Comparison of ENCODE assay signal across 1 cellular context in genomic region chr16:69761983-69762842, GRCh38.
A peak's percentile ranks its signal among the peaks of the same experiment; 100 is the strongest.
TF ChIP-seq lines count a peak whose summit lies in the region.

Gene WWP2 (plus strand): TSS chr16:69762332. CDS start chr16:69787011, 24,679 bp downstream.

TF ChIP-seq in HepG2, 621 proteins besides CTCF, POLR2A, EP300 and RAD21 (continued from another document and continues in another):
- TF ChIP-seq ZBTB39 (CRISPR knock-in tag; IDR thresholded peaks at IDR 0.05): no peak
- no peak for TF ChIP-seq RFX5 (IDR thresholded peaks at IDR 0.05; ENCODE audit: low read depth, low read length)
- TF ChIP-seq KLF16 (CRISPR knock-in tag; IDR thresholded peaks at IDR 0.05): peak in 1 of 2 experiments; percentile 77; a peak in 2 of 4 replicates
- TF ChIP-seq ZNF710 (CRISPR knock-in tag; IDR thresholded peaks at IDR 0.05; ENCODE audit: borderline replicate concordance): no peak
- TF ChIP-seq SP4 (CRISPR knock-in tag; IDR thresholded peaks at IDR 0.05): peak; percentile 74
- peak; percentile 78; the same call in 1 of the 2 replicates for TF ChIP-seq KDM5A (IDR thresholded peaks at IDR 0.05; ENCODE audit: borderline replicate concordance, low read length)
- peak; percentile 54; the same call in 1 of the 2 replicates for TF ChIP-seq ZMYM4 (CRISPR knock-in tag; IDR thresholded peaks at IDR 0.05)
- peak; percentile 21; the same call in 1 of the 2 replicates for TF ChIP-seq ZNF34 (CRISPR knock-in tag; IDR thresholded peaks at IDR 0.05; ENCODE audit: borderline replicate concordance)
- TF ChIP-seq, protein P1, sequence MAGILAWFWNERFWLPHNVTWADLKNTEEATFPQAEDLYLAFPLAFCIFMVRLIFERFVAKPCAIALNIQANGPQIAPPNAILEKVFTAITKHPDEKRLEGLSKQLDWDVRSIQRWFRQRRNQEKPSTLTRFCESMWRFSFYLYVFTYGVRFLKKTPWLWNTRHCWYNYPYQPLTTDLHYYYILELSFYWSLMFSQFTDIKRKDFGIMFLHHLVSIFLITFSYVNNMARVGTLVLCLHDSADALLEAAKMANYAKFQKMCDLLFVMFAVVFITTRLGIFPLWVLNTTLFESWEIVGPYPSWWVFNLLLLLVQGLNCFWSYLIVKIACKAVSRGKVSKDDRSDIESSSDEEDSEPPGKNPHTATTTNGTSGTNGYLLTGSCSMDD (CRISPR knock-in tag; IDR thresholded peaks at IDR 0.05): 0 out of 2 replicates have a peak, but pooled peaks have one; percentile 40
- TF ChIP-seq ZNF816 (CRISPR knock-in tag; IDR thresholded peaks at IDR 0.05; ENCODE audit: borderline replicate concordance): 0 out of 2 replicates have a peak, but pooled peaks have one; percentile 7
- no peak for TF ChIP-seq UBTF (CRISPR knock-in tag; IDR thresholded peaks at IDR 0.05)
- TF ChIP-seq ZNF142 (CRISPR knock-in tag; IDR thresholded peaks at IDR 0.05): peak; percentile 64; the same call in 1 of the 2 replicates
- peak; percentile 37; the same call in 1 of the 2 replicates for TF ChIP-seq BRD4 (CRISPR knock-in tag; IDR thresholded peaks at IDR 0.05)
- TF ChIP-seq SNAPC2 (CRISPR knock-in tag; IDR thresholded peaks at IDR 0.05): peak; percentile 44; the same call in 1 of the 2 replicates
- TF ChIP-seq ZNF772 (CRISPR knock-in tag; IDR thresholded peaks at IDR 0.05): peak; percentile 74; the same call in 1 of the 2 replicates
- peak; percentile 54 for TF ChIP-seq SRY (CRISPR knock-in tag; IDR thresholded peaks at IDR 0.05)
- 0 out of 2 replicates have a peak, but pooled peaks have one; percentile 67 for TF ChIP-seq ZNF17 (CRISPR knock-in tag; IDR thresholded peaks at IDR 0.05)
- TF ChIP-seq SKI (IDR thresholded peaks at IDR 0.05; ENCODE audit: partially characterized antibody): peak; percentile 38
- TF ChIP-seq U2AF2 (IDR thresholded peaks at IDR 0.05; ENCODE audit: low read depth, low read length): 0 out of 2 replicates have a peak, but pooled peaks have one; percentile 74
- no peak for TF ChIP-seq ARHGAP35 (CRISPR knock-in tag; IDR thresholded peaks at IDR 0.05; ENCODE audit: borderline replicate concordance)
- peak; percentile 97 for TF ChIP-seq KMT2B (CRISPR knock-in tag; IDR thresholded peaks at IDR 0.05)
- no peak for TF ChIP-seq ZNF678 (CRISPR knock-in tag; IDR thresholded peaks at IDR 0.05)
- peak; percentile 67; the same call in 1 of the 2 replicates for TF ChIP-seq RXRB (CRISPR knock-in tag; IDR thresholded peaks at IDR 0.05; ENCODE audit: borderline replicate concordance)
- TF ChIP-seq AGO2 (optimal IDR thresholded peaks at IDR 0.05; ENCODE audit: low read depth, low read length): peak; percentile 64
- TF ChIP-seq ZNF639 (CRISPR knock-in tag; conservative IDR thresholded peaks at IDR 0.05): peak; percentile 88
- no peak for TF ChIP-seq HOMEZ (CRISPR knock-in tag; IDR thresholded peaks at IDR 0.05; ENCODE audit: low read depth)
- TF ChIP-seq ZBTB20 (CRISPR knock-in tag; IDR thresholded peaks at IDR 0.05; ENCODE audit: borderline replicate concordance, low read depth): peak; percentile 37; the same call in 1 of the 2 replicates
- TF ChIP-seq HDAC1 (CRISPR knock-in tag; IDR thresholded peaks at IDR 0.05): peak; percentile 81
- TF ChIP-seq ZSCAN31 (CRISPR knock-in tag; IDR thresholded peaks at IDR 0.05; ENCODE audit: low read depth): peak; percentile 83
- TF ChIP-seq ZNF44 (CRISPR knock-in tag; IDR thresholded peaks at IDR 0.05): peak; percentile 77; the same call in 1 of the 2 replicates
- no peak for TF ChIP-seq RARG (CRISPR knock-in tag; IDR thresholded peaks at IDR 0.05; ENCODE audit: low read depth)
- TF ChIP-seq ZNF160 (CRISPR knock-in tag; IDR thresholded peaks at IDR 0.05): peak; percentile 78
- TF ChIP-seq IRX3 (CRISPR knock-in tag; IDR thresholded peaks at IDR 0.05; ENCODE audit: borderline replicate concordance, low read depth): peak; percentile 67; the same call in 1 of the 2 replicates
- TF ChIP-seq ELF3 (CRISPR knock-in tag; IDR thresholded peaks at IDR 0.05): peak; percentile 95
- no peak for TF ChIP-seq ZSCAN21 (CRISPR knock-in tag; IDR thresholded peaks at IDR 0.05; ENCODE audit: borderline replicate concordance)
- peak; percentile 62; the same call in 1 of the 2 replicates for TF ChIP-seq ZNF768 (CRISPR knock-in tag; IDR thresholded peaks at IDR 0.05)
- TF ChIP-seq MAF1 (CRISPR knock-in tag; IDR thresholded peaks at IDR 0.05; ENCODE audit: borderline replicate concordance): peak; percentile 82
- TF ChIP-seq, protein P2, sequence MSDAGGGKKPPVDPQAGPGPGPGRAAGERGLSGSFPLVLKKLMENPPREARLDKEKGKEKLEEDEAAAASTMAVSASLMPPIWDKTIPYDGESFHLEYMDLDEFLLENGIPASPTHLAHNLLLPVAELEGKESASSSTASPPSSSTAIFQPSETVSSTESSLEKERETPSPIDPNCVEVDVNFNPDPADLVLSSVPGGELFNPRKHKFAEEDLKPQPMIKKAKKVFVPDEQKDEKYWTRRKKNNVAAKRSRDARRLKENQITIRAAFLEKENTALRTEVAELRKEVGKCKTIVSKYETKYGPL (CRISPR knock-in tag; IDR thresholded peaks at IDR 0.05): peak; percentile 33; the same call in 1 of the 2 replicates
- TF ChIP-seq GMEB2 (CRISPR knock-in tag; IDR thresholded peaks at IDR 0.05; ENCODE audit: low read depth): 0 out of 2 replicates have a peak, but pooled peaks have one; percentile 35
- no peak for TF ChIP-seq AHR (CRISPR knock-in tag; IDR thresholded peaks at IDR 0.05)
- TF ChIP-seq NR2C2 (CRISPR knock-in tag; IDR thresholded peaks at IDR 0.05; ENCODE audit: borderline replicate concordance): peak; percentile 82
- TF ChIP-seq ZNF781 (CRISPR knock-in tag; IDR thresholded peaks at IDR 0.05; ENCODE audit: borderline replicate concordance, not compliant biosample characterization): peak; percentile 52
- peak; percentile 99 for TF ChIP-seq ZEB1 (IDR thresholded peaks at IDR 0.05; ENCODE audit: insufficient replicate concordance, low read depth)
